Comparison of ENCODE assay signal across 19 cellular contexts in the genomic region with DNA sequence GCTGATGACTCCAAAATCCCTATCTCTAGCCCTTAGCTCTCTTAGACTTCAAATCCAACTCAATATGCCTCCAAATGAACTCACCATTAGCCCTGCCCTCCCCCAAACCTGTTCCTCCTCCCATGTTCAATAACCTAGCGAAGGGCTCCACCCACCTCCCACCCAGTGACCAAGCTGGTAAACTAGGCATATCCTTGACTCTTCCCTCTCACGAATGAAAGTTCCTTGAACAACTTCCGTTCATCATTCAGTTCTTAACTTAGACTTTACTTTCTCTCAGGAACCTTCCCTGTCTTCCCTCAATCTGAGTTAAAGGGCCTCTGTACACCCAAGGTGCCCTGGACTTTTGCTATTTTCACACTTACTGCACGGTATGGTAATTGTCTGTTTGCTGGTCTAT. TPM values are rescaled to one million over a fixed set of nuclear protein-coding genes. Genes with fewer than 3 reads are reported as not detected.
DNase-seq lines count a peak whose midpoint lies in the region; ATAC-seq and TF ChIP-seq lines count a peak whose summit lies in the region.
"Had no signal": no experiment of that assay in that cellular context is flagged by ENCODE, and none has a peak within 500 bp of the region (broad histone marks: within the 10 kb centered on the region; RNA-seq: fewer than 3 reads in every experiment).

No MANE protein-coding gene starts in this region.

- H3K9me3 ChIP-seq in CD4-positive, CD25-positive, alpha-beta regulatory T cell (ENCODE audit: control insufficient read depth in 2 of 2, low read length in 2 of 2) = no peaks in the 10 kb centered on the region
- H3K9me3 ChIP-seq: psoas muscle, spleen, tibial artery had no signal

- H3K4me3 Mint-ChIP-seq in CD4-positive, CD25-positive, alpha-beta regulatory T cell = peak overlapping the region in 3 of 4 donors; percentile 18 to 96 (median 84)
- H3K4me3 Mint-ChIP-seq: central memory CD8-positive, alpha-beta T cell; stimulated activated effector memory CD8-positive, alpha-beta T cell treated with anti-CD3 and anti-CD28 coated beads, Interleukin-12 subunit alpha, Interleukin-12 subunit beta, amount 100 ng/mL, for 72 hours had no signal

- H3K4me3 ChIP-seq in CD4-positive, CD25-positive, alpha-beta regulatory T cell (ENCODE audit: low read depth, low read length) = no peak overlapping the region
- H3K4me3 ChIP-seq: psoas muscle had no signal

- H3K27me3 Mint-ChIP-seq in CD4-positive, CD25-positive, alpha-beta regulatory T cell = no peaks in the 10 kb centered on the region
- H3K27me3 Mint-ChIP-seq: central memory CD8-positive, alpha-beta T cell; effector memory CD8-positive, alpha-beta T cell had no signal

- peaks cover 26 to 53% (median 39%) of the 10 kb centered on the region in 4 donors for H3K4me1 Mint-ChIP-seq in CD4-positive, CD25-positive, alpha-beta regulatory T cell

- no peaks in the 10 kb centered on the region for H3K36me3 ChIP-seq in CD4-positive, CD25-positive, alpha-beta regulatory T cell (ENCODE audit: control insufficient read depth, insufficient read depth, low read length)
- H3K36me3 ChIP-seq: spleen, tibial artery had no signal

- TF ChIP-seq CTCF in 22Rv1 (IDR thresholded peaks at IDR 0.05) = no peak

- peak overlapping the region; percentile 88; the same call in 1 of the 2 replicates for H3K27ac ChIP-seq in 22Rv1
- no peak overlapping the region for H3K27ac ChIP-seq in CD4-positive, CD25-positive, alpha-beta regulatory T cell (ENCODE audit: insufficient read depth, low read length, poor library complexity, severe bottlenecking)

- H3K4me1 ChIP-seq in CD4-positive, CD25-positive, alpha-beta regulatory T cell (ENCODE audit: control insufficient read depth, insufficient read depth, low read length, poor library complexity, severe bottlenecking) = peaks cover 19% of the 10 kb centered on the region

- no peak for DNase-seq in CD4-positive, CD25-positive, alpha-beta regulatory T cell
- peak; percentile 57 for DNase-seq in KBM-7
- peak; percentile 25 for DNase-seq in cerebellar cortex (ENCODE audit: low spot score)
- no peak for DNase-seq in NCI-H146 treated with DMSO at 0.1 percent for 48 hours (lab: John Stamatoyannopoulos, UW; ENCODE audit: unreplicated experiment)
- DNase-seq in pons (ENCODE audit: low spot score) = no peak
- no peak for DNase-seq in NCI-H1105 treated with DMSO at 0.1 percent for 48 hours (lab: John Stamatoyannopoulos, UW)
- DNase-seq: AML-193; DMS53; effector memory CD8-positive, alpha-beta T cell; NCI-H1694 treated with DMSO at 0.1 percent for 48 hours; NCI-H446; psoas muscle; spleen; tibial artery had no signal

- in situ Hi-C loops in KBM-7 (cut with MboI; ENCODE audit: low pct_unique_long_range_greater_than_20kb, low sequenced_read_pairs) = no loop called here

- H3K36me3 Mint-ChIP-seq in CD4-positive, CD25-positive, alpha-beta regulatory T cell = no peaks in the 10 kb centered on the region
- H3K36me3 Mint-ChIP-seq: stimulated activated effector memory CD8-positive, alpha-beta T cell treated with anti-CD3 and anti-CD28 coated beads, Interleukin-12 subunit alpha, Interleukin-12 subunit beta, amount 100 ng/mL, for 72 hours had no signal

- peaks cover 0 to 2% (median 0%) of the 10 kb centered on the region in 7 donors for H3K9me3 Mint-ChIP-seq in CD4-positive, CD25-positive, alpha-beta regulatory T cell
- H3K9me3 Mint-ChIP-seq: central memory CD8-positive, alpha-beta T cell; effector memory CD8-positive, alpha-beta T cell; stimulated activated effector memory CD8-positive, alpha-beta T cell treated with anti-CD3 and anti-CD28 coated beads, Interleukin-12 subunit alpha, Interleukin-12 subunit beta, amount 100 ng/mL, for 72 hours had no signal

- peak overlapping the region in 2 of 3 donors; percentile 1 to 52 for H3K27ac Mint-ChIP-seq in CD4-positive, CD25-positive, alpha-beta regulatory T cell

- H3K27me3 ChIP-seq in CD4-positive, CD25-positive, alpha-beta regulatory T cell (ENCODE audit: control insufficient read depth, insufficient read depth, low read length) = no peaks in the 10 kb centered on the region
- H3K27me3 ChIP-seq: spleen, tibial artery had no signal

- no peak for ATAC-seq in CD4-positive, CD25-positive, alpha-beta regulatory T cell (ENCODE audit: low read depth in 2 of 2)
- no peak for ATAC-seq in HG02642 (IDR thresholded peaks at IDR 0.05; ENCODE audit: poor library complexity, unreplicated experiment)
- ATAC-seq: effector memory CD8-positive, alpha-beta T cell; left lobe of liver; psoas muscle; stimulated activated effector memory CD8-positive, alpha-beta T cell treated with anti-CD3 and anti-CD28 coated beads, Interleukin-12 subunit alpha, Interleukin-12 subunit beta, amount 100 ng/mL, for 72 hours had no signal

RNA-seq across cellular contexts. Expression of gene KLHDC1, which starts 1.9 kb away (rescaled TPM):
- 3.1 TPM for total RNA-seq in CD4-positive, CD25-positive, alpha-beta regulatory T cell
- polyA plus RNA-seq in CD4-positive, CD25-positive, alpha-beta regulatory T cell = 1 to 10 TPM; 1.2 to 3.9 (median 1.6) TPM

RNA-seq across cellular contexts. Expression of gene POLE2, which starts 3.0 kb away (rescaled TPM):
- 1.6 TPM for total RNA-seq in CD4-positive, CD25-positive, alpha-beta regulatory T cell
- 1 to 10 TPM; 1.8 to 2.5 (median 2.3) TPM for polyA plus RNA-seq in CD4-positive, CD25-positive, alpha-beta regulatory T cell

RNA-seq across cellular contexts. Expression of gene DNAAF2, which starts 56.0 kb away (rescaled TPM):
- 9.5 TPM for total RNA-seq in CD4-positive, CD25-positive, alpha-beta regulatory T cell
- 10 to 100 TPM; 17.6 to 24.6 (median 19.5) TPM for polyA plus RNA-seq in CD4-positive, CD25-positive, alpha-beta regulatory T cell

Comparison
In these comparisons a context has a peak if more than half of its experiments do, and no peak if none do; other contexts are left out.
1. DNase-seq: peak in KBM-7 (single experiment) and cerebellar cortex (single experiment); none in CD4-positive, CD25-positive, alpha-beta regulatory T cell (0 of 3), NCI-H146 treated with DMSO at 0.1 percent for 48 hours (single experiment), pons (single experiment) and NCI-H1105 treated with DMSO at 0.1 percent for 48 hours (single experiment).